Comparison of ENCODE assay signal across 8 cellular contexts in the genomic region with DNA sequence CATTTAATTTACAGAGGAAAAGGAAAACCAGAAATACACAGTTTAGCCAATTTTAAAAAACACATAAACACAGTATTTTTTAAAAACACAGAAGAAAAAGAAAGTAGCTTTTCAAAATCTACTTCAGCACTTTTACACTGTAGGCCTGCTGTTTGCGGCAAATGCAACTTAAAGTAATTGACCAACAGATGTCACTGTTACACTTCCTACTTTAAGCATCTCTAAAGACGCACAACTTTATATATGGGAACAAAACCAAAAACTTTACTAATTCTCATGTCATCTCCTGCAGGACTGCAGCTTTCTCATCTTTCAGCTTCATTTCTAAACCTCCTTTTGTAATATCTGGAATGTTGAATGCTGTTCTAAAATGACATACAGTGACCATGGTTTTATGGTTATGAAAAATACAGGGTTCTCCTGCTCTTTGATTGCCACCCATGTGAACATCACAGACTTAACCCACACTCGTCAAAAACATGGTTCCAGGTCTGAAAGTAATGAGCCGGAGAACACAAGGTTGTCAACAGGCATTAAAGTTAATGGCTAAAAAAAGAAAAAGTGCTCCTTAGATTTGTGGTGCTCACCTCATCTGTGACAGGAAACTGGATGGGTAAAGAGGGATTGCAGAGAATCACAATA.
DNase-seq lines count a peak whose midpoint lies in the region; ATAC-seq and FAIRE-seq lines count a peak whose summit lies in the region.

No MANE protein-coding gene starts in this region.

- ATAC-seq in HG03025 (IDR thresholded peaks at IDR 0.05; ENCODE audit: low FRiP score, unreplicated experiment): no peak

- FAIRE-seq in TTC549 (lab: Jason Lieb, UNC): peak; percentile 77

- peak; percentile 28 for DNase-seq in DMS79 treated with DMSO at 0.1 percent for 48 hours (lab: John Stamatoyannopoulos, UW)
- no peak for DNase-seq in DMS79 (lab: John Stamatoyannopoulos, UW)
- DNase-seq in LHCN-M2 (ENCODE audit: low read depth): peak; percentile 81
- peak; percentile 57 for DNase-seq in glomerular visceral epithelial cell (ENCODE audit: extremely low spot score)
- peak; percentile 75 for DNase-seq in stromal cell of bone marrow (ENCODE audit: low read depth)
- DNase-seq in cerebellar nuclear complex (lab: John Stamatoyannopoulos, UW): no peak

Comparison
In these comparisons a context has a peak if more than half of its experiments do, and no peak if none do; other contexts are left out.
1. DNase-seq: peak in DMS79 treated with DMSO at 0.1 percent for 48 hours (single experiment), LHCN-M2 (single experiment), glomerular visceral epithelial cell (single experiment) and stromal cell of bone marrow (single experiment); none in DMS79 (single experiment) and cerebellar nuclear complex (0 of 2).